In the genomic region with DNA sequence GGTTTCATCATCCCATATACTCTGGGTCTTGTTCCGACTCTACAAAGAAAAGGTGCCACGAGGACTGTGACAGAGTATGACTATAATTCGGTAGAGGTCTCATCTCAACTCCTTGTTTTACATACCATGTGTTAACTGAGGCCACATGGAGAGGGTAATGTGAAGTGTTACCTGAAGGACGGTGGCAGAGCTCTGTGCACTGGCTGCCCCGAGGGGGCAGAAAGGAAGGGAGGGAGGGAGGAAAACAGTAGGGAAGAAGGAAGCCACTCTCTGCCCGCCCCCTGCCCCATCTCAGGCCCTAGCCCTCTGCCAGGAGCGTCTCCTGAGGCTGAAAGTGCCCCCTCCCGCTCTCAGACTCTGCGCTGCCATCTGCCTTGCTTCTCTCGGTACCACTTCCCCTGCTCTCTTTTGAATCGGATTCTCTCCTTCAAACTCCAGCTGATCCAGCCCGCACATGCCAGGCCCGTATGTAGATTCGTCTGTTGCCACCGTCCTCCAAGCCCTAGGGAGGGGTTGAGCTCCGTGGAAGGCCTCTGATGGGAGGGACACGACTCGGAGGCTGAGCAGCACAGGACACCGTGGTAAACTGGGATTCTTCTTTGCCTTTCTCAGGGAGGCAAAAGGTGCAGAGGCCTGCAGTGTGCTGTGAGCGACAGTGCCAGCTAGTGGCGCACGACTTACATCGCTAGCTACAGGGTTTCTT, we compare ENCODE assay signal across 1 cellular context.
TF ChIP-seq lines count a peak whose summit lies in the region.

No MANE protein-coding gene starts in this region.

TF ChIP-seq in H1, 55 proteins besides CTCF, POLR2A, EP300 and RAD21:
- TF ChIP-seq JUND (IDR thresholded peaks at IDR 0.05; ENCODE audit: low read length) (no peak), RBBP5 (IDR thresholded peaks at IDR 0.05; ENCODE audit: borderline replicate concordance, low read depth, low read length) (0 out of 2 replicates have a peak, but pooled peaks have one; percentile 31), YY1 (IDR thresholded peaks at IDR 0.05; ENCODE audit: low read depth, low read length) (0 out of 2 replicates have a peak, but pooled peaks have one; percentile 30), HDAC2 (IDR thresholded peaks at IDR 0.05; ENCODE audit: borderline replicate concordance in 1 of 2, low read depth in 2 of 2, low read length in 2 of 2) (no peak), RXRA (IDR thresholded peaks at IDR 0.05; ENCODE audit: insufficient read depth, low read depth, low read length) (0 out of 2 replicates have a peak, but pooled peaks have one; percentile 34), TCF12 (IDR thresholded peaks at IDR 0.05; ENCODE audit: low read depth, low read length) (no peak), ASH2L (IDR thresholded peaks at IDR 0.05; ENCODE audit: low read length) (peak; percentile 23), RNF2 (IDR thresholded peaks at IDR 0.05; ENCODE audit: borderline replicate concordance, low read depth, low read length, missing control alignments, poor library complexity, severe bottlenecking) (no peak), KDM4A (IDR thresholded peaks at IDR 0.05; ENCODE audit: low read depth, low read length, severe bottlenecking) (peak; percentile 37), NRF1 (IDR thresholded peaks at IDR 0.05; ENCODE audit: low read depth, low read length) (no peak), BACH1 (IDR thresholded peaks at IDR 0.05; ENCODE audit: low read length) (no peak), BRCA1 (IDR thresholded peaks at IDR 0.05; ENCODE audit: low read depth, low read length) (no peak)
- TF ChIP-seq, protein P1, sequence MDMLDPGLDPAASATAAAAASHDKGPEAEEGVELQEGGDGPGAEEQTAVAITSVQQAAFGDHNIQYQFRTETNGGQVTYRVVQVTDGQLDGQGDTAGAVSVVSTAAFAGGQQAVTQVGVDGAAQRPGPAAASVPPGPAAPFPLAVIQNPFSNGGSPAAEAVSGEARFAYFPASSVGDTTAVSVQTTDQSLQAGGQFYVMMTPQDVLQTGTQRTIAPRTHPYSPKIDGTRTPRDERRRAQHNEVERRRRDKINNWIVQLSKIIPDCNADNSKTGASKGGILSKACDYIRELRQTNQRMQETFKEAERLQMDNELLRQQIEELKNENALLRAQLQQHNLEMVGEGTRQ (IDR thresholded peaks at IDR 0.05; ENCODE audit: low read length): no peak
- TF ChIP-seq, protein P2, sequence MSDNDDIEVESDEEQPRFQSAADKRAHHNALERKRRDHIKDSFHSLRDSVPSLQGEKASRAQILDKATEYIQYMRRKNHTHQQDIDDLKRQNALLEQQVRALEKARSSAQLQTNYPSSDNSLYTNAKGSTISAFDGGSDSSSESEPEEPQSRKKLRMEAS (IDR thresholded peaks at IDR 0.05): 0 out of 2 replicates have a peak, but pooled peaks have one; percentile 5
- TF ChIP-seq, protein P3, sequence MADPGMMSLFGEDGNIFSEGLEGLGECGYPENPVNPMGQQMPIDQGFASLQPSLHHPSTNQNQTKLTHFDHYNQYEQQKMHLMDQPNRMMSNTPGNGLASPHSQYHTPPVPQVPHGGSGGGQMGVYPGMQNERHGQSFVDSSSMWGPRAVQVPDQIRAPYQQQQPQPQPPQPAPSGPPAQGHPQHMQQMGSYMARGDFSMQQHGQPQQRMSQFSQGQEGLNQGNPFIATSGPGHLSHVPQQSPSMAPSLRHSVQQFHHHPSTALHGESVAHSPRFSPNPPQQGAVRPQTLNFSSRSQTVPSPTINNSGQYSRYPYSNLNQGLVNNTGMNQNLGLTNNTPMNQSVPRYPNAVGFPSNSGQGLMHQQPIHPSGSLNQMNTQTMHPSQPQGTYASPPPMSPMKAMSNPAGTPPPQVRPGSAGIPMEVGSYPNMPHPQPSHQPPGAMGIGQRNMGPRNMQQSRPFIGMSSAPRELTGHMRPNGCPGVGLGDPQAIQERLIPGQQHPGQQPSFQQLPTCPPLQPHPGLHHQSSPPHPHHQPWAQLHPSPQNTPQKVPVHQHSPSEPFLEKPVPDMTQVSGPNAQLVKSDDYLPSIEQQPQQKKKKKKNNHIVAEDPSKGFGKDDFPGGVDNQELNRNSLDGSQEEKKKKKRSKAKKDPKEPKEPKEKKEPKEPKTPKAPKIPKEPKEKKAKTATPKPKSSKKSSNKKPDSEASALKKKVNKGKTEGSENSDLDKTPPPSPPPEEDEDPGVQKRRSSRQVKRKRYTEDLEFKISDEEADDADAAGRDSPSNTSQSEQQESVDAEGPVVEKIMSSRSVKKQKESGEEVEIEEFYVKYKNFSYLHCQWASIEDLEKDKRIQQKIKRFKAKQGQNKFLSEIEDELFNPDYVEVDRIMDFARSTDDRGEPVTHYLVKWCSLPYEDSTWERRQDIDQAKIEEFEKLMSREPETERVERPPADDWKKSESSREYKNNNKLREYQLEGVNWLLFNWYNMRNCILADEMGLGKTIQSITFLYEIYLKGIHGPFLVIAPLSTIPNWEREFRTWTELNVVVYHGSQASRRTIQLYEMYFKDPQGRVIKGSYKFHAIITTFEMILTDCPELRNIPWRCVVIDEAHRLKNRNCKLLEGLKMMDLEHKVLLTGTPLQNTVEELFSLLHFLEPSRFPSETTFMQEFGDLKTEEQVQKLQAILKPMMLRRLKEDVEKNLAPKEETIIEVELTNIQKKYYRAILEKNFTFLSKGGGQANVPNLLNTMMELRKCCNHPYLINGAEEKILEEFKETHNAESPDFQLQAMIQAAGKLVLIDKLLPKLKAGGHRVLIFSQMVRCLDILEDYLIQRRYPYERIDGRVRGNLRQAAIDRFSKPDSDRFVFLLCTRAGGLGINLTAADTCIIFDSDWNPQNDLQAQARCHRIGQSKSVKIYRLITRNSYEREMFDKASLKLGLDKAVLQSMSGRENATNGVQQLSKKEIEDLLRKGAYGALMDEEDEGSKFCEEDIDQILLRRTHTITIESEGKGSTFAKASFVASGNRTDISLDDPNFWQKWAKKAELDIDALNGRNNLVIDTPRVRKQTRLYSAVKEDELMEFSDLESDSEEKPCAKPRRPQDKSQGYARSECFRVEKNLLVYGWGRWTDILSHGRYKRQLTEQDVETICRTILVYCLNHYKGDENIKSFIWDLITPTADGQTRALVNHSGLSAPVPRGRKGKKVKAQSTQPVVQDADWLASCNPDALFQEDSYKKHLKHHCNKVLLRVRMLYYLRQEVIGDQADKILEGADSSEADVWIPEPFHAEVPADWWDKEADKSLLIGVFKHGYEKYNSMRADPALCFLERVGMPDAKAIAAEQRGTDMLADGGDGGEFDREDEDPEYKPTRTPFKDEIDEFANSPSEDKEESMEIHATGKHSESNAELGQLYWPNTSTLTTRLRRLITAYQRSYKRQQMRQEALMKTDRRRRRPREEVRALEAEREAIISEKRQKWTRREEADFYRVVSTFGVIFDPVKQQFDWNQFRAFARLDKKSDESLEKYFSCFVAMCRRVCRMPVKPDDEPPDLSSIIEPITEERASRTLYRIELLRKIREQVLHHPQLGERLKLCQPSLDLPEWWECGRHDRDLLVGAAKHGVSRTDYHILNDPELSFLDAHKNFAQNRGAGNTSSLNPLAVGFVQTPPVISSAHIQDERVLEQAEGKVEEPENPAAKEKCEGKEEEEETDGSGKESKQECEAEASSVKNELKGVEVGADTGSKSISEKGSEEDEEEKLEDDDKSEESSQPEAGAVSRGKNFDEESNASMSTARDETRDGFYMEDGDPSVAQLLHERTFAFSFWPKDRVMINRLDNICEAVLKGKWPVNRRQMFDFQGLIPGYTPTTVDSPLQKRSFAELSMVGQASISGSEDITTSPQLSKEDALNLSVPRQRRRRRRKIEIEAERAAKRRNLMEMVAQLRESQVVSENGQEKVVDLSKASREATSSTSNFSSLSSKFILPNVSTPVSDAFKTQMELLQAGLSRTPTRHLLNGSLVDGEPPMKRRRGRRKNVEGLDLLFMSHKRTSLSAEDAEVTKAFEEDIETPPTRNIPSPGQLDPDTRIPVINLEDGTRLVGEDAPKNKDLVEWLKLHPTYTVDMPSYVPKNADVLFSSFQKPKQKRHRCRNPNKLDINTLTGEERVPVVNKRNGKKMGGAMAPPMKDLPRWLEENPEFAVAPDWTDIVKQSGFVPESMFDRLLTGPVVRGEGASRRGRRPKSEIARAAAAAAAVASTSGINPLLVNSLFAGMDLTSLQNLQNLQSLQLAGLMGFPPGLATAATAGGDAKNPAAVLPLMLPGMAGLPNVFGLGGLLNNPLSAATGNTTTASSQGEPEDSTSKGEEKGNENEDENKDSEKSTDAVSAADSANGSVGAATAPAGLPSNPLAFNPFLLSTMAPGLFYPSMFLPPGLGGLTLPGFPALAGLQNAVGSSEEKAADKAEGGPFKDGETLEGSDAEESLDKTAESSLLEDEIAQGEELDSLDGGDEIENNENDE (IDR thresholded peaks at IDR 0.05; ENCODE audit: insufficient replicate concordance, low read length): no peak
